In the genomic region with DNA sequence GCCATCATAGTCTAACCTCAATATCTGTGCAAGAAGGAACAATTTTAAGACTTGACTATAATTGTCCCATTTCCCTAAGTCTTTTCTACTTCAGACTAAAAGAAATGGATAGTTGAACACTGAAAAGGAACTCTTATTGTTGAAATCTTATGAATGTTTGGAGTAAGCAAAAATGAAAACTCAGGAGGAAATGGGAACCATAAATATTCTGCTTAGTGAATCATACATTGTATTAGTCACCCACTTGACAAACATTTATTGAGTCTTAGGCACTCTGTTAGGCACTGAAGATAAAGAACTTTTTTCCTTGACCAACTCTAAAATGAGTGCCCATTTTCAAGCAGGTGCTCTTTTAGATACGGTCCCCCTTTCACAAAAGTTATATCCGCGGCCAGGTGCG, we compare ENCODE assay signal across 1 cellular context.
TF ChIP-seq lines count a peak whose summit lies in the region.

No MANE protein-coding gene starts in this region.

TF ChIP-seq in HCT116, 20 proteins besides CTCF, POLR2A, EP300 and RAD21 (continued from another document):
- TF ChIP-seq, protein P1, sequence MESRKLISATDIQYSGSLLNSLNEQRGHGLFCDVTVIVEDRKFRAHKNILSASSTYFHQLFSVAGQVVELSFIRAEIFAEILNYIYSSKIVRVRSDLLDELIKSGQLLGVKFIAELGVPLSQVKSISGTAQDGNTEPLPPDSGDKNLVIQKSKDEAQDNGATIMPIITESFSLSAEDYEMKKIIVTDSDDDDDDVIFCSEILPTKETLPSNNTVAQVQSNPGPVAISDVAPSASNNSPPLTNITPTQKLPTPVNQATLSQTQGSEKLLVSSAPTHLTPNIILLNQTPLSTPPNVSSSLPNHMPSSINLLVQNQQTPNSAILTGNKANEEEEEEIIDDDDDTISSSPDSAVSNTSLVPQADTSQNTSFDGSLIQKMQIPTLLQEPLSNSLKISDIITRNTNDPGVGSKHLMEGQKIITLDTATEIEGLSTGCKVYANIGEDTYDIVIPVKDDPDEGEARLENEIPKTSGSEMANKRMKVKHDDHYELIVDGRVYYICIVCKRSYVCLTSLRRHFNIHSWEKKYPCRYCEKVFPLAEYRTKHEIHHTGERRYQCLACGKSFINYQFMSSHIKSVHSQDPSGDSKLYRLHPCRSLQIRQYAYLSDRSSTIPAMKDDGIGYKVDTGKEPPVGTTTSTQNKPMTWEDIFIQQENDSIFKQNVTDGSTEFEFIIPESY (IDR thresholded peaks at IDR 0.05; ENCODE audit: extremely low read depth, insufficient replicate concordance, low read length): no peak
- TF ChIP-seq MAX (IDR thresholded peaks at IDR 0.05) (no peak), ZFX (IDR thresholded peaks at IDR 0.05) (no peak), SRF (IDR thresholded peaks at IDR 0.05; ENCODE audit: low read depth) (no peak), FOSL1 (IDR thresholded peaks at IDR 0.05; ENCODE audit: low read depth) (peak; percentile 87), EZH2 (IDR thresholded peaks at IDR 0.05) (no peak), ZNF274 (IDR thresholded peaks at IDR 0.05; ENCODE audit: low read depth, low read length) (no peak), TCF7L2 (IDR thresholded peaks at IDR 0.05; ENCODE audit: borderline replicate concordance, extremely low read depth, insufficient read depth, insufficient read length) (no peak)
- TF ChIP-seq, protein P2, sequence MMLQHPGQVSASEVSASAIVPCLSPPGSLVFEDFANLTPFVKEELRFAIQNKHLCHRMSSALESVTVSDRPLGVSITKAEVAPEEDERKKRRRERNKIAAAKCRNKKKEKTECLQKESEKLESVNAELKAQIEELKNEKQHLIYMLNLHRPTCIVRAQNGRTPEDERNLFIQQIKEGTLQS (IDR thresholded peaks at IDR 0.05): no peak
